In genomic region chr4:16516796-16517413, GRCh38 we compare ENCODE assay signal across 10 cellular contexts.
A peak's percentile ranks its signal among the peaks of the same experiment; 100 is the strongest.
DNase-seq lines count a peak whose midpoint lies in the region; TF ChIP-seq lines count a peak whose summit lies in the region.
"Had no signal": no experiment of that assay in that cellular context is flagged by ENCODE, and none has a peak within 500 bp of the region (broad histone marks: within the 10 kb centered on the region; RNA-seq: fewer than 3 reads in every experiment).

No MANE protein-coding gene starts in this region.

- DNase-seq in NCI-H1105 treated with DMSO at 0.1 percent for 48 hours (lab: John Stamatoyannopoulos, UW), result peak; percentile 21
- no peak for DNase-seq in NCI-H1105 (lab: John Stamatoyannopoulos, UW)
- peak; percentile 54 for DNase-seq in amniotic epithelial cell (ENCODE audit: low read depth)
- peak in 43 of 51 donors; percentile 5 to 85 (median 48) for DNase-seq in hypothalamus (lab: John Stamatoyannopoulos, UW)
- DNase-seq in SIG-M5 treated with dmso at 0.1 percent for 504 hours (lab: John Stamatoyannopoulos, UW; ENCODE audit: unreplicated experiment), result no peak
- no peak for DNase-seq in Calu3
- no peak for DNase-seq in NCI-H446 (lab: John Stamatoyannopoulos, UW)
- DNase-seq: naive B cell had no signal

- H3K27ac Mint-ChIP-seq in Calu3 (ENCODE audit: unreplicated experiment), result no peak overlapping the region

- no peaks in the 10 kb centered on the region for H3K9me3 Mint-ChIP-seq in Calu3 (ENCODE audit: low read depth, unreplicated experiment)
- H3K9me3 Mint-ChIP-seq: naive B cell had no signal

- no peak overlapping the region for H3K4me3 Mint-ChIP-seq in Calu3 (ENCODE audit: low read depth, unreplicated experiment)
- H3K4me3 Mint-ChIP-seq: naive B cell had no signal

- no peaks in the 10 kb centered on the region for H3K4me1 Mint-ChIP-seq in Calu3 (ENCODE audit: low read depth, unreplicated experiment)

- H3K36me3 Mint-ChIP-seq in Calu3 (ENCODE audit: insufficient read depth, unreplicated experiment), result no peaks in the 10 kb centered on the region
- H3K36me3 Mint-ChIP-seq: naive B cell had no signal

- H3K27ac ChIP-seq in temporal lobe (ENCODE audit: low read depth, low read length), result peak overlapping the region; percentile 77
- H3K27ac ChIP-seq: A549 had no signal

- peaks cover 21% of the 10 kb centered on the region for H3K27me3 Mint-ChIP-seq in Calu3 (ENCODE audit: unreplicated experiment)

- CTCF ChIA-PET in Calu3 (lab: Charles Lee), result no interaction called here

- no peak for TF ChIP-seq CTCF in Calu3 (IDR thresholded peaks at IDR 0.05; ENCODE audit: unreplicated experiment)

- intact Hi-C loops in Calu3 (cut with micrococcal nuclease; ENCODE audit: unreplicated experiment), result no loop called here

- no TSS peak for BruUV-seq in Calu3 (replicated peaks; lab: Mats Ljungman, UMichigan)

Comparison
In these comparisons a context has a peak if more than half of its experiments do, and no peak if none do; other contexts are left out.
1. DNase-seq: peak in NCI-H1105 treated with DMSO at 0.1 percent for 48 hours (single experiment), amniotic epithelial cell (single experiment) and hypothalamus (43 of 51); none in NCI-H1105 (single experiment), SIG-M5 treated with dmso at 0.1 percent for 504 hours (single experiment), Calu3 (single experiment) and NCI-H446 (0 of 2).